18 cellular contexts compared by ENCODE assay signal in genomic region chr1:27380223-27380622, GRCh38. TPM values are rescaled to one million over a fixed set of nuclear protein-coding genes. Genes with fewer than 3 reads are reported as not detected.
DNase-seq lines count a peak whose midpoint lies in the region; ATAC-seq and TF ChIP-seq lines count a peak whose summit lies in the region.
"Had no signal": no experiment of that assay in that cellular context is flagged by ENCODE, and none has a peak within 500 bp of the region (broad histone marks: within the 10 kb centered on the region; RNA-seq: fewer than 3 reads in every experiment).

No MANE protein-coding gene starts in this region.

- peak overlapping the region; percentile 76 to 85 (median 80) for H3K27ac ChIP-seq in esophagus squamous epithelium
- H3K27ac ChIP-seq: SK-N-MC had no signal

- no CpG with 5 or more reads among the region's 4 CpGs for WGBS in esophagus squamous epithelium, 2 donors

- ATAC-seq in stimulated activated memory B cell treated with anti-CD40 and anti-IgM and Interleukin-4, amounts not matched to agents 10 μg/mL and 1 μg/mL and 100 μg/mL, for 72 hours = peak; percentile 9
- ATAC-seq in HG03439 (IDR thresholded peaks at IDR 0.05; ENCODE audit: unreplicated experiment) = no peak

- H3K36me3 Mint-ChIP-seq in stimulated activated memory B cell treated with anti-CD40 and anti-IgM and Interleukin-4, amounts not matched to agents 10 μg/mL and 1 μg/mL and 100 μg/mL, for 72 hours = no peaks in the 10 kb centered on the region
- H3K36me3 Mint-ChIP-seq: CD8-positive, alpha-beta memory T cell had no signal

- TF ChIP-seq RAD21 in Ishikawa (IDR thresholded peaks at IDR 0.05; ENCODE audit: low read depth) = no peak

- H3K4me3 Mint-ChIP-seq in stimulated activated memory B cell treated with anti-CD40 and anti-IgM and Interleukin-4, amounts not matched to agents 10 μg/mL and 1 μg/mL and 100 μg/mL, for 72 hours = no peak overlapping the region
- H3K4me3 Mint-ChIP-seq: CD8-positive, alpha-beta memory T cell had no signal

- H3K9me3 Mint-ChIP-seq in stimulated activated memory B cell treated with anti-CD40 and anti-IgM and Interleukin-4, amounts not matched to agents 10 μg/mL and 1 μg/mL and 100 μg/mL, for 72 hours = no peaks in the 10 kb centered on the region
- H3K9me3 Mint-ChIP-seq: CD8-positive, alpha-beta memory T cell had no signal

- intact Hi-C loops in esophagus squamous epithelium (cut with DNase I) = no loop called here

- no peak overlapping the region for H3K4me3 ChIP-seq in esophagus squamous epithelium
- H3K4me3 ChIP-seq: SK-N-MC had no signal

- no peaks in the 10 kb centered on the region for H3K27me3 Mint-ChIP-seq in stimulated activated memory B cell treated with anti-CD40 and anti-IgM and Interleukin-4, amounts not matched to agents 10 μg/mL and 1 μg/mL and 100 μg/mL, for 72 hours

- peak; percentile 57 for DNase-seq in AG20443 (ENCODE audit: low spot score)
- no peak for DNase-seq in esophagus squamous epithelium (lab: John Stamatoyannopoulos, UW)
- DNase-seq in NCI-H510A (lab: John Stamatoyannopoulos, UW) = no peak
- no peak for DNase-seq in foreskin melanocyte
- DNase-seq: C1 segment of cervical spinal cord; CD8-positive, alpha-beta memory T cell; DMS79; H7; NCI-H1694 treated with DMSO at 0.1 percent for 48 hours; NCI-H510A treated with DMSO at 0.1 percent for 48 hours; NCI-H774; OCI-M1; SHP77 had no signal

- H3K27me3 ChIP-seq in esophagus squamous epithelium = peaks cover 0 to 12% (median 0%) of the 10 kb centered on the region in 4 donors

- no peak for TF ChIP-seq POLR2A in esophagus squamous epithelium (IDR thresholded peaks at IDR 0.05)

- H3K36me3 ChIP-seq in esophagus squamous epithelium = no peaks in the 10 kb centered on the region

- H3K9me3 ChIP-seq in esophagus squamous epithelium = no peaks in the 10 kb centered on the region

- peaks cover 8% of the 10 kb centered on the region for H3K4me1 Mint-ChIP-seq in stimulated activated memory B cell treated with anti-CD40 and anti-IgM and Interleukin-4, amounts not matched to agents 10 μg/mL and 1 μg/mL and 100 μg/mL, for 72 hours
- H3K4me1 Mint-ChIP-seq: CD8-positive, alpha-beta memory T cell had no signal

- H3K27ac Mint-ChIP-seq in stimulated activated memory B cell treated with anti-CD40 and anti-IgM and Interleukin-4, amounts not matched to agents 10 μg/mL and 1 μg/mL and 100 μg/mL, for 72 hours = no peak overlapping the region

- no peak for TF ChIP-seq CTCF in esophagus squamous epithelium (IDR thresholded peaks at IDR 0.05)

- TF ChIP-seq EP300 in Ishikawa (IDR thresholded peaks at IDR 0.05; ENCODE audit: borderline replicate concordance) = no peak

- H3K4me1 ChIP-seq in esophagus squamous epithelium = peaks cover 26 to 70% (median 31%) of the 10 kb centered on the region in 3 donors

TF ChIP-seq in Ishikawa, 13 proteins besides CTCF, POLR2A, EP300 and RAD21:
- no peak for TF ChIP-seq ZBTB7A (IDR thresholded peaks at IDR 0.05; ENCODE audit: low read depth)
- peak; percentile 37; the same call in 1 of the 2 replicates for TF ChIP-seq REST (IDR thresholded peaks at IDR 0.05; ENCODE audit: low read depth)
- TF ChIP-seq USF1 (IDR thresholded peaks at IDR 0.05) = no peak

RNA-seq across cellular contexts. Expression of gene CD164L2, which starts 2.9 kb away (rescaled TPM):
- total RNA-seq in esophagus squamous epithelium = 10 to 100 TPM in 1 of 4 donors, 1 to 10 TPM in 3; 4.8 to 15.4 (median 6.5) TPM
- total RNA-seq: A673; CD8-positive, alpha-beta memory T cell had no signal

RNA-seq across cellular contexts. Expression of gene FCN3, which starts 5.6 kb away (rescaled TPM):
- 1 to 10 TPM; 3.0 to 4.7 (median 4.3) TPM for total RNA-seq in esophagus squamous epithelium
- total RNA-seq: A673; CD8-positive, alpha-beta memory T cell had no signal

RNA-seq across cellular contexts. Expression of gene GPR3, which starts 12.2 kb away (rescaled TPM):
- under 1 TPM in 1 of 4 donors, not detected in 3; 0.38 TPM for total RNA-seq in esophagus squamous epithelium

RNA-seq across cellular contexts. Expression of gene MAP3K6, which starts 13.5 kb away (rescaled TPM):
- total RNA-seq in esophagus squamous epithelium = 100 to 1,000 TPM in 1 of 4 donors, 10 to 100 TPM in 3; 72.3 to 121 (median 76.9) TPM

RNA-seq across cellular contexts. Expression of gene SYTL1, which starts 38.4 kb away (rescaled TPM):
- 100 to 1,000 TPM in 3 of 4 donors, 10 to 100 TPM in 1; 74.7 to 182 (median 125) TPM for total RNA-seq in esophagus squamous epithelium
